Comparison of ENCODE assay signal across 8 cellular contexts in genomic region chr9:113219972-113220371, GRCh38. TPM values are rescaled to one million over a fixed set of nuclear protein-coding genes. Genes with fewer than 3 reads are reported as not detected.
A peak's percentile ranks its signal among the peaks of the same experiment; 100 is the strongest.
DNase-seq lines count a peak whose midpoint lies in the region; ATAC-seq lines count a peak whose summit lies in the region.

No MANE protein-coding gene starts in this region.

- H3K9me3 Mint-ChIP-seq in activated naive CD4-positive, alpha-beta T cell treated with anti-CD3 and anti-CD28 coated beads for 36 hours = no peaks in the 10 kb centered on the region

- peak; percentile 48 for DNase-seq in activated naive CD4-positive, alpha-beta T cell treated with anti-CD3 and anti-CD28 coated beads for 36 hours
- no peak for DNase-seq in activated naive CD4-positive, alpha-beta T cell (lab: John Stamatoyannopoulos, UW)
- DNase-seq in NT2/D1 (ENCODE audit: low read depth, low spot score) = no peak
- no peak for DNase-seq in effector memory CD4-positive, alpha-beta T cell
- DNase-seq in non-pigmented ciliary epithelial cell (ENCODE audit: low read depth) = peak; percentile 51
- DNase-seq in kidney glomerular epithelial cell (lab: John Stamatoyannopoulos, UW) = no peak
- no peak for DNase-seq in A172 (ENCODE audit: low spot score)

- H3K27me3 Mint-ChIP-seq in activated naive CD4-positive, alpha-beta T cell treated with anti-CD3 and anti-CD28 coated beads for 36 hours (ENCODE audit: low read depth) = no peaks in the 10 kb centered on the region

- peaks cover 20% of the 10 kb centered on the region for H3K36me3 ChIP-seq in NT2/D1 (ENCODE audit: insufficient read depth, insufficient read length, low read length)
- no peaks in the 10 kb centered on the region for H3K36me3 ChIP-seq in effector memory CD4-positive, alpha-beta T cell (ENCODE audit: control insufficient read depth, insufficient read depth, low read length)

- H3K9me3 ChIP-seq in NT2/D1 (ENCODE audit: insufficient read depth, low read length) = no peaks in the 10 kb centered on the region
- H3K9me3 ChIP-seq in effector memory CD4-positive, alpha-beta T cell (ENCODE audit: control insufficient read depth, low read length) = no peaks in the 10 kb centered on the region

- peak overlapping the region; percentile 85 for H3K4me3 ChIP-seq in NT2/D1 (ENCODE audit: insufficient read length, low read depth)
- H3K4me3 ChIP-seq in effector memory CD4-positive, alpha-beta T cell (ENCODE audit: insufficient read depth, low read depth, low read length, poor library complexity, severe bottlenecking) = peak overlapping the region; percentile 88

- no peak overlapping the region for H3K27ac ChIP-seq in effector memory CD4-positive, alpha-beta T cell (ENCODE audit: insufficient read depth, low read length, poor library complexity, severe bottlenecking)

- H3K36me3 Mint-ChIP-seq in activated naive CD4-positive, alpha-beta T cell treated with anti-CD3 and anti-CD28 coated beads for 36 hours (ENCODE audit: low read depth) = peaks cover 1% of the 10 kb centered on the region

- CTCF ChIA-PET in activated naive CD4-positive, alpha-beta T cell treated with anti-CD3 and anti-CD28 coated beads for 36 hours (lab: Charles Lee) = interaction anchor here (0.5 to 3.4 kb wide), 7 partner anchors 19 to 835 kb away, joined by 3 to 21 read pairs (median 3); partner anchors contain the start of genes CDC26 and SLC31A2

- peak; percentile 60 for ATAC-seq in HG02610 (IDR thresholded peaks at IDR 0.05; ENCODE audit: unreplicated experiment)

- peaks cover 43% of the 10 kb centered on the region for H3K4me1 Mint-ChIP-seq in activated naive CD4-positive, alpha-beta T cell treated with anti-CD3 and anti-CD28 coated beads for 36 hours (ENCODE audit: low read depth)

- intact Hi-C loops in activated naive CD4-positive, alpha-beta T cell treated with anti-CD3 and anti-CD28 coated beads for 36 hours (cut with micrococcal nuclease) = loop anchor here (2.0 to 10.0 kb wide), 8 partner anchors 121 to 1558 kb away; partner anchors contain the start of genes ALAD, GNG10, PTBP3 and SNX30

- H3K4me1 ChIP-seq in NT2/D1 (ENCODE audit: insufficient read depth, insufficient read length) = no peaks in the 10 kb centered on the region
- H3K4me1 ChIP-seq in effector memory CD4-positive, alpha-beta T cell (ENCODE audit: control insufficient read depth, insufficient read depth, low read length, poor library complexity, severe bottlenecking) = peaks cover 17% of the 10 kb centered on the region

- H3K4me3 Mint-ChIP-seq in activated naive CD4-positive, alpha-beta T cell treated with anti-CD3 and anti-CD28 coated beads for 36 hours = peak overlapping the region; percentile 95

- H3K9ac ChIP-seq in NT2/D1 (ENCODE audit: insufficient read length, low read depth) = peak overlapping the region; percentile 93

- no peaks in the 10 kb centered on the region for H3K27me3 ChIP-seq in NT2/D1 (ENCODE audit: insufficient read depth, insufficient read length)
- H3K27me3 ChIP-seq in effector memory CD4-positive, alpha-beta T cell (replicated peaks; ENCODE audit: control insufficient read depth, insufficient read depth, low read length, poor library complexity, severe bottlenecking) = no peaks in the 10 kb centered on the region

- H3K27ac Mint-ChIP-seq in activated naive CD4-positive, alpha-beta T cell treated with anti-CD3 and anti-CD28 coated beads for 36 hours = peak overlapping the region; percentile 91

RNA-seq across cellular contexts. Expression of gene FKBP15, which starts 1.1 kb away (rescaled TPM):
- 10 to 100 TPM; 14.7 to 15.8 TPM for total RNA-seq in activated naive CD4-positive, alpha-beta T cell treated with anti-CD3 and anti-CD28 coated beads for 36 hours
- 23.7 and 24.3 TPM in 2 replicates for total RNA-seq in A172 (2014; rRNA removed; shearing (Covaris generic))

RNA-seq across cellular contexts. Expression of gene SLC31A1, which starts 1.4 kb away (rescaled TPM):
- 1 to 10 TPM; 8.1 to 8.2 TPM for total RNA-seq in activated naive CD4-positive, alpha-beta T cell treated with anti-CD3 and anti-CD28 coated beads for 36 hours
- total RNA-seq in A172 (2014; rRNA removed; shearing (Covaris generic)) = 15.3 and 16.2 TPM in 2 replicates

RNA-seq across cellular contexts. Expression of gene CDC26, which starts 55.4 kb away (rescaled TPM):
- 10 to 100 TPM; 36.3 to 38.1 TPM for total RNA-seq in activated naive CD4-positive, alpha-beta T cell treated with anti-CD3 and anti-CD28 coated beads for 36 hours
- total RNA-seq in A172 (2014; rRNA removed; shearing (Covaris generic)) = 49.2 and 63.4 TPM in 2 replicates

RNA-seq across cellular contexts. Expression of gene PRPF4, which starts 55.5 kb away (rescaled TPM):
- 10 to 100 TPM; 39.9 to 44.3 TPM for total RNA-seq in activated naive CD4-positive, alpha-beta T cell treated with anti-CD3 and anti-CD28 coated beads for 36 hours
- total RNA-seq in A172 (2014; rRNA removed; shearing (Covaris generic)) = 54.3 and 55.8 TPM in 2 replicates

Comparison
In these comparisons a context has a peak if more than half of its experiments do, and no peak if none do; other contexts are left out.
1. DNase-seq: peak in activated naive CD4-positive, alpha-beta T cell treated with anti-CD3 and anti-CD28 coated beads for 36 hours (single experiment) and non-pigmented ciliary epithelial cell (single experiment); none in activated naive CD4-positive, alpha-beta T cell (0 of 4), NT2/D1 (single experiment), effector memory CD4-positive, alpha-beta T cell (0 of 3), kidney glomerular epithelial cell (single experiment) and A172 (single experiment).